In genomic region chr1:243255791-243256512, GRCh38 we compare ENCODE assay signal across 1 cellular context.
TF ChIP-seq lines count a peak whose summit lies in the region.

Gene SDCCAG8, plus strand, starts transcription at chr1:243256041. Its CDS starts 133 bp downstream, at chr1:243256174.

TF ChIP-seq in HepG2, 621 proteins besides CTCF, POLR2A, EP300 and RAD21 (continued from another document and continues in another):
- TF ChIP-seq HNF1B (CRISPR knock-in tag; IDR thresholded peaks at IDR 0.05) (peak; percentile 78), ZNF276 (CRISPR knock-in tag; IDR thresholded peaks at IDR 0.05; ENCODE audit: low read depth) (no peak), NR2C2 (CRISPR knock-in tag; IDR thresholded peaks at IDR 0.05; ENCODE audit: borderline replicate concordance) (peak; percentile 56), ZBTB25 (CRISPR knock-in tag; IDR thresholded peaks at IDR 0.05) (peak; percentile 51; the same call in 1 of the 2 replicates), GZF1 (CRISPR knock-in tag; IDR thresholded peaks at IDR 0.05) (no peak), ZNF546 (CRISPR knock-in tag; conservative IDR thresholded peaks at IDR 0.05) (0 out of 2 replicates have a peak, but pooled peaks have one; percentile 58), ZEB1 (IDR thresholded peaks at IDR 0.05; ENCODE audit: insufficient replicate concordance, low read depth) (peak; percentile 90), ZNF441 (CRISPR knock-in tag; IDR thresholded peaks at IDR 0.05; ENCODE audit: borderline replicate concordance) (0 out of 2 replicates have a peak, but pooled peaks have one; percentile 9), ZFX (CRISPR knock-in tag; IDR thresholded peaks at IDR 0.05; ENCODE audit: low read depth) (peak; percentile 96), PHB2 (IDR thresholded peaks at IDR 0.05; ENCODE audit: partially characterized antibody) (no peak), PHF21A (CRISPR knock-in tag; IDR thresholded peaks at IDR 0.05) (peak; percentile 49; the same call in 1 of the 2 replicates), SAFB2 (CRISPR knock-in tag; IDR thresholded peaks at IDR 0.05; ENCODE audit: borderline replicate concordance, low read depth) (peak; percentile 65; the same call in 1 of the 2 replicates), ARID5B (CRISPR knock-in tag; IDR thresholded peaks at IDR 0.05) (0 out of 2 replicates have a peak, but pooled peaks have one; percentile 48), SIN3A (IDR thresholded peaks at IDR 0.05; ENCODE audit: borderline replicate concordance, low read depth, low read length) (peak; percentile 91; the same call in 1 of the 2 replicates), ZSCAN29 (CRISPR knock-in tag; conservative IDR thresholded peaks at IDR 0.05) (no peak), ZBTB34 (CRISPR knock-in tag; IDR thresholded peaks at IDR 0.05) (no peak), NFYB (CRISPR knock-in tag; IDR thresholded peaks at IDR 0.05) (peak; percentile 57), NFAT5 (CRISPR knock-in tag; IDR thresholded peaks at IDR 0.05) (peak; percentile 32; the same call in 1 of the 2 replicates), RFX3 (CRISPR knock-in tag; IDR thresholded peaks at IDR 0.05) (no peak), GATAD1 (CRISPR knock-in tag; IDR thresholded peaks at IDR 0.05) (no peak; the same call in none of the 2 replicates), ARID4A (CRISPR knock-in tag; IDR thresholded peaks at IDR 0.05; ENCODE audit: borderline replicate concordance) (peak; percentile 91), ZSCAN20 (CRISPR knock-in tag; IDR thresholded peaks at IDR 0.05; ENCODE audit: borderline replicate concordance) (peak; percentile 25; the same call in 1 of the 2 replicates), ATF2 (CRISPR knock-in tag; IDR thresholded peaks at IDR 0.05) (0 out of 2 replicates have a peak, but pooled peaks have one; percentile 45), ZNF572 (CRISPR knock-in tag; IDR thresholded peaks at IDR 0.05) (0 out of 2 replicates have a peak, but pooled peaks have one; percentile 38), SOX13 (IDR thresholded peaks at IDR 0.05) (no peak; the same call in 1 of the 2 replicates), SOX13 (CRISPR knock-in tag; conservative IDR thresholded peaks at IDR 0.05 in 1 of 2, IDR thresholded peaks at IDR 0.05 in 1 of 2) (0 out of 4 replicates have a peak, but pooled peaks of 1 of the 2 experiments have one; percentile 39), ZNF768 (CRISPR knock-in tag; IDR thresholded peaks at IDR 0.05) (peak; percentile 37; the same call in 1 of the 2 replicates), MEF2D (CRISPR knock-in tag; IDR thresholded peaks at IDR 0.05) (no peak), MIER3 (CRISPR knock-in tag; IDR thresholded peaks at IDR 0.05; ENCODE audit: borderline replicate concordance) (0 out of 2 replicates have a peak, but pooled peaks have one; percentile 17), ZNF33A (CRISPR knock-in tag; IDR thresholded peaks at IDR 0.05; ENCODE audit: borderline replicate concordance) (no peak)
